In the genomic region with DNA sequence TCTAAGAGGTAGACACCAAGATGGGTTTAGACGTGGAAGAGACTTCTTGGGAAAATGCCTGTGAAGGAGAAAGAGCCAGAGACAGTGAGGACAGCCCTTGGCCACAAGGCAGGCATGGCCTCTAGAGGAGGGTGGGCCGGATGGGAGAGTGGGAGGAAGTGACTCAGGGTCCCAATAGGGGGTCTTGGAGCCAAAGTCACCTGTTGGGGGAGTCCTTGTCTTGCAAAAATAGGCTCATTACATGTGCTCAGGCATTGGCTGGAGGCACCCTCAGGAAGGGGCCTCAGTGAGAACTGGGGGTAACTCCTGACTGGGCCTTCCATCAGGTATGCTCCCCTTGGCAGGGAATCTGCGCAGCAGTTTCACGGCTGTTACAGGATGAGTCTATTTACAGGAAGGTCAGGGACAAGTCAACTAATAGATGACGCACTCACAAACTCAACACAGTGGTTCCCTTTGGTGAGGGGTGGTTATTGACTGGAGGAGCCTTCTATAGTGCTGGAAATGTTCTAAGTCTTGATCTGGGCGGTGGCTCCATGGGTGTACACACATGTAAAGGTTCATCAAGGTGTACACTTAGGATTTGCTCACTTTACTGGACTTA, we compare ENCODE assay signal across 18 cellular contexts.
DNase-seq lines count a peak whose midpoint lies in the region; ATAC-seq, FAIRE-seq and TF ChIP-seq lines count a peak whose summit lies in the region.
"Had no signal": no experiment of that assay in that cellular context is flagged by ENCODE, and none has a peak within 500 bp of the region (broad histone marks: within the 10 kb centered on the region; RNA-seq: fewer than 3 reads in every experiment).

No MANE protein-coding gene starts in this region.

- H2BK15ac ChIP-seq in H9 (ENCODE audit: low read depth, low read length): no peak overlapping the region

- no peak overlapping the region for H3K4me3 ChIP-seq in OCI-LY3 (ENCODE audit: low read length)
- H3K4me3 ChIP-seq in endodermal cell (ENCODE audit: low read length): no peak overlapping the region
- no peak overlapping the region for H3K4me3 ChIP-seq in small intestine (ENCODE audit: low read depth in 1 of 2, low read length in 2 of 2)
- H3K4me3 ChIP-seq in esophagus squamous epithelium: no peak overlapping the region
- H3K4me3 ChIP-seq: GM23248, SJCRH30 had no signal

- H2BK12ac ChIP-seq in H9 (ENCODE audit: insufficient read length, low read depth, low read length): no peak overlapping the region

- H3K27me3 Mint-ChIP-seq in H9 (ENCODE audit: low read depth): peaks cover 28% of the 10 kb centered on the region
- peaks cover 4% of the 10 kb centered on the region for H3K27me3 Mint-ChIP-seq in endodermal cell (ENCODE audit: insufficient read depth)

- H2BK5ac ChIP-seq in H9 (ENCODE audit: insufficient read length, low read length): no peak overlapping the region

- no peaks in the 10 kb centered on the region for H3K23me2 ChIP-seq in H9 (ENCODE audit: insufficient read length, low read depth, low read length, poor library complexity, severe bottlenecking)

- H2BK20ac ChIP-seq in H9 (ENCODE audit: low read depth, low read length, poor library complexity, severe bottlenecking): no peak overlapping the region

- H3T11ph ChIP-seq in H9 (ENCODE audit: low read length): no peak overlapping the region

- no peak overlapping the region for H3K4me3 Mint-ChIP-seq in H9
- no peak overlapping the region for H3K4me3 Mint-ChIP-seq in endodermal cell
- H3K4me3 Mint-ChIP-seq: CD4-positive, CD25-positive, alpha-beta regulatory T cell had no signal

- no peak overlapping the region for H3K18ac ChIP-seq in H9 (ENCODE audit: insufficient read length, low read depth, low read length)

- H3K36me3 ChIP-seq in OCI-LY3 (replicated peaks; ENCODE audit: low read depth, low read length) (no peaks in the 10 kb centered on the region), endodermal cell (ENCODE audit: control insufficient read depth, insufficient read depth, low read length) (no peaks in the 10 kb centered on the region), small intestine (ENCODE audit: control insufficient read depth in 2 of 2, insufficient read depth in 2 of 2, low read length in 2 of 2) (no peaks in the 10 kb centered on the region), esophagus squamous epithelium (no peaks in the 10 kb centered on the region)
- H3K36me3 ChIP-seq: SJCRH30 had no signal

- no peak overlapping the region for H3K23ac ChIP-seq in H9 (ENCODE audit: insufficient read length, low read depth, low read length)

- H3K27me3 ChIP-seq in H9 (ENCODE audit: insufficient read depth, low read length) (no peaks in the 10 kb centered on the region), OCI-LY3 (ENCODE audit: low read depth, low read length) (peaks cover 23% of the 10 kb centered on the region), endodermal cell (ENCODE audit: control insufficient read depth, insufficient read depth, low read length, poor library complexity, severe bottlenecking) (no peaks in the 10 kb centered on the region), small intestine (ENCODE audit: control insufficient read depth in 2 of 2, insufficient read depth in 2 of 2, low read length in 2 of 2) (no peaks in the 10 kb centered on the region), esophagus squamous epithelium (no peaks in the 10 kb centered on the region)
- H3K27me3 ChIP-seq: SJCRH30 had no signal

- ATAC-seq in sciatic nerve: no peak
- ATAC-seq in HG02938 (IDR thresholded peaks at IDR 0.05; ENCODE audit: unreplicated experiment): no peak
- no peak for ATAC-seq in HG02870 (IDR thresholded peaks at IDR 0.05; ENCODE audit: unreplicated experiment)

- H3K79me1 ChIP-seq in H9 (ENCODE audit: insufficient read depth, low read depth, low read length, poor library complexity, severe bottlenecking): no peaks in the 10 kb centered on the region

- H3K14ac ChIP-seq in H9 (ENCODE audit: insufficient read depth, low read length): no peak overlapping the region

- H3K9ac ChIP-seq in H9 (ENCODE audit: extremely low read depth, insufficient read length, low read length) (no peak overlapping the region), OCI-LY3 (ENCODE audit: low read length) (no peak overlapping the region), endodermal cell (ENCODE audit: extremely low read depth, low read length, poor library complexity, severe bottlenecking) (no peak overlapping the region)
- H3K9ac ChIP-seq: GM23248 had no signal

- TF ChIP-seq CTCF in H9 (conservative IDR thresholded peaks at IDR 0.05): no peak
- peak; percentile 34 for TF ChIP-seq CTCF in OCI-LY3 (IDR thresholded peaks at IDR 0.05; ENCODE audit: low read depth, low read length)
- no peak for TF ChIP-seq CTCF in endodermal cell (conservative IDR thresholded peaks at IDR 0.05)
- TF ChIP-seq CTCF in esophagus squamous epithelium (IDR thresholded peaks at IDR 0.05): no peak

- H3K36me3 Mint-ChIP-seq in H9 (ENCODE audit: insufficient read depth in 1 of 3, low read depth in 3 of 3) (peaks cover 4 to 23% (median 22%) of the 10 kb centered on the region in 3 experiments; a peak in 5 of 7 replicates), endodermal cell (ENCODE audit: low read depth) (no peaks in the 10 kb centered on the region)
- H3K36me3 Mint-ChIP-seq: CD4-positive, CD25-positive, alpha-beta regulatory T cell had no signal

- no peak overlapping the region for H4K5ac ChIP-seq in H9 (ENCODE audit: insufficient read length, low read depth, low read length)

- no peak overlapping the region for H3K56ac ChIP-seq in H9 (ENCODE audit: insufficient read length, low read depth, low read length)

- H3K27ac Mint-ChIP-seq in H9: peak overlapping the region in 2 of 3 experiments; percentile 14 to 40; a peak in 2 of 7 replicates
- H3K27ac Mint-ChIP-seq in endodermal cell: no peak overlapping the region
- H3K27ac Mint-ChIP-seq: CD4-positive, CD25-positive, alpha-beta regulatory T cell had no signal

- H3K79me2 ChIP-seq in H9 (ENCODE audit: insufficient read depth, low read length) (no peaks in the 10 kb centered on the region), OCI-LY3 (ENCODE audit: low read length) (no peaks in the 10 kb centered on the region)

- intact Hi-C loops in sciatic nerve (cut with DNase I): no loop called here
- intact Hi-C loops in esophagus squamous epithelium (cut with DNase I): no loop called here

- WGBS in H9 (ENCODE audit: extremely low coverage, insufficient read length, low lambda C conversion rate): no CpG with 5 or more reads among the region's 6 CpGs
- WGBS in endodermal cell (ENCODE audit: insufficient coverage in 1 of 2, insufficient read length in 1 of 2), 2 experiments: 89 to 91% methylated on average over 3 to 6 of the region's 6 CpGs
- WGBS in small intestine, 3 donors: 83 to 87% (median 83%) methylated on average over 6 of the region's 6 CpGs
- WGBS in esophagus squamous epithelium, 2 donors: 82 to 84% methylated on average over 6 of the region's 6 CpGs

- H3K4me1 ChIP-seq in H9 (ENCODE audit: insufficient read depth, low read length) (no peaks in the 10 kb centered on the region), OCI-LY3 (ENCODE audit: low read length) (peaks cover 32% of the 10 kb centered on the region), endodermal cell (ENCODE audit: control insufficient read depth, insufficient read depth, low read length) (no peaks in the 10 kb centered on the region), small intestine (ENCODE audit: control insufficient read depth in 2 of 2, insufficient read depth in 1 of 2, low read depth in 1 of 2, low read length in 1 of 2) (no peaks in the 10 kb centered on the region), esophagus squamous epithelium (peaks cover 0 to 35% (median 0%) of the 10 kb centered on the region in 3 donors)
- H3K4me1 ChIP-seq: SJCRH30 had no signal

- H2AFZ ChIP-seq in H9 (ENCODE audit: low read length) (no peak overlapping the region), OCI-LY3 (ENCODE audit: low read depth, low read length) (no peak overlapping the region)
- H2AFZ ChIP-seq: GM23248 had no signal

- no peaks in the 10 kb centered on the region for H4K20me1 ChIP-seq in H9 (ENCODE audit: control insufficient read depth, insufficient read depth, insufficient read length)
- no peaks in the 10 kb centered on the region for H4K20me1 ChIP-seq in OCI-LY3 (ENCODE audit: insufficient read depth, low read length)

- H3K4me2 ChIP-seq in H9 (ENCODE audit: insufficient read depth, insufficient read length, low read length) (no peak overlapping the region), OCI-LY3 (ENCODE audit: low read length) (no peak overlapping the region)

- no peak for FAIRE-seq in small intestine (lab: Jason Lieb, UNC)
- FAIRE-seq: HTR-8/SVneo had no signal

- H3K9me3 ChIP-seq in H9 (ENCODE audit: control insufficient read depth, low read depth, low read length): peaks cover 7% of the 10 kb centered on the region
- no peaks in the 10 kb centered on the region for H3K9me3 ChIP-seq in OCI-LY3 (ENCODE audit: insufficient read depth, low read length)
- H3K9me3 ChIP-seq in endodermal cell (ENCODE audit: control insufficient read depth, low read length): peaks cover 16% of the 10 kb centered on the region
- H3K9me3 ChIP-seq in small intestine (ENCODE audit: control insufficient read depth, low read depth): no peaks in the 10 kb centered on the region
- H3K9me3 ChIP-seq in esophagus squamous epithelium: no peaks in the 10 kb centered on the region
- H3K9me3 ChIP-seq: SJCRH30 had no signal

- DNase-seq in H9 (no peak), endodermal cell (peak; percentile 64), sciatic nerve (ENCODE audit: low spot score) (peak; percentile 25), small intestine (no peak), esophagus squamous epithelium (lab: John Stamatoyannopoulos, UW) (no peak)
- DNase-seq: Calu3; CD4-positive, CD25-positive, alpha-beta regulatory T cell; GM23248; NCI-H1417; NCI-H187 treated with DMSO at 0.1 percent for 48 hours; NK-92 treated with Interleukin-12 subunit alpha and Interleukin-12 subunit beta, amount 100 ng/mL, for 24 hours; OCI-M1; SJCRH30 had no signal

- no peak overlapping the region for H2BK120ac ChIP-seq in H9 (ENCODE audit: low read depth, low read length, poor library complexity, severe bottlenecking)

- H3K27ac ChIP-seq in H9 (ENCODE audit: insufficient read length, low read depth, low read length) (no peak overlapping the region), OCI-LY3 (ENCODE audit: low read length) (no peak overlapping the region), endodermal cell (ENCODE audit: low read depth, low read length) (no peak overlapping the region), small intestine (ENCODE audit: low read depth in 1 of 2, low read length in 1 of 2) (no peak overlapping the region), esophagus squamous epithelium (peak overlapping the region in 1 of 4 donors; percentile 57)
- H3K27ac ChIP-seq: GM23248, RWPE1, SJCRH30 had no signal

- H3K9me3 Mint-ChIP-seq in H9: peaks cover 19 to 31% of the 10 kb centered on the region in 2 experiments
- peaks cover 34% of the 10 kb centered on the region for H3K9me3 Mint-ChIP-seq in endodermal cell
- H3K9me3 Mint-ChIP-seq: CD4-positive, CD25-positive, alpha-beta regulatory T cell had no signal

- H3K4ac ChIP-seq in H9 (ENCODE audit: low read depth, low read length): no peak overlapping the region

- TF ChIP-seq POLR2A in esophagus squamous epithelium (IDR thresholded peaks at IDR 0.05): no peak

- H2AK5ac ChIP-seq in H9 (ENCODE audit: insufficient read length, low read length): no peak overlapping the region

- no peak overlapping the region for H4K8ac ChIP-seq in H9 (replicated peaks; ENCODE audit: insufficient read length, low read depth, low read length)

- H4K91ac ChIP-seq in H9 (ENCODE audit: insufficient read length, low read depth, low read length): no peak overlapping the region

- H3K4me1 Mint-ChIP-seq in H9 (peaks cover 10 to 18% of the 10 kb centered on the region in 2 experiments), endodermal cell (peaks cover 4% of the 10 kb centered on the region)

Comparison
In these comparisons a context has a peak if more than half of its experiments do, and no peak if none do; other contexts are left out.
1. DNase-seq: peak in endodermal cell (single experiment) and sciatic nerve (single experiment); none in H9 (single experiment), small intestine (single experiment) and esophagus squamous epithelium (single experiment).